ENCODE assay signal across 8 cellular contexts in the genomic region with DNA sequence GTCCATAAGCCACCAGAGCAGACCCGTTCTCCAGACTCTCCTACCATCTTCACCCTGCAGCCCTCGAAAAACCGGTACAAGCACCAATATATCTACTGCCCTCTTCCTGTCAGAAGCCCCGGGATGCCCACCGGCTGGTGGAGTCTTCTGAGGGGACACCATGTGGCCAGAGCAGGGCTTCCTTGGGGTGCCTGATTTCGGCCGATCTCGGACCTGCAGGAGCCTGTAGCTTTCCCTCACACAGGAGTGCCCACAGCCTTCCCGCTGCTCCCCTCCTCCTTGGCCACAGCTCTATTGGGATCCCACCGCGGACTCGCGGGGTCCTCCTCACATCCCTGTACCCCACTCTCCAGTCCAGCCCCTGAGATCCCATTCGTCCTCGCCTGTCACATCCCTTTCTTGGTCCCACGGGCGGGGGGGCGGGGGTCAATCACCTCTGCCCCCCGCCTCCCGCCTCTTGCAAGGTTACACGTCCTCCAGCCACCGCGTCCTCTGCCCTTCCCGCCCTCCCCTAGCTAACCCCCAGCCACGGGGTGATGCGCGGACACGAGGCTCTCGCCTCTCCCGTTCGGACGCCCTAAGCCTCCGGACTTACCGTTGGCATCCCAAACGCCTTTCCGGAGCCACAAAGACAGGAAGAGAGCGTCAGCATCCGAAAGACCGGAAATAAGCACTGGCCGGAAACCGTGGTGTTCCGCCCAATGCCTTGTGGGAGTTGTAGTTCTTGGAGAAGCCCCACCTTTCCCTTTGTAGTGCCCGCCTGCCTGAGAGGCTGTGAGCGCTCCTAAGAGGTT. TPM values are rescaled to one million over a fixed set of nuclear protein-coding genes. Genes with fewer than 3 reads are reported as not detected.
DNase-seq lines count a peak whose midpoint lies in the region; ATAC-seq, FAIRE-seq and TF ChIP-seq lines count a peak whose summit lies in the region.

Gene SSR2 (minus strand): TSS at position 659 of the 794 bp plus-strand sequence. CDS start 784 bp downstream, outside the sequence.

- peak within 1 kb of the TSS; percentile 60 for H3K27ac Mint-ChIP-seq in WTC11

- H2AFZ ChIP-seq in ACC112 (ENCODE audit: low read length, unreplicated experiment): peak within 1 kb of the TSS; percentile 98

- H3K79me2 ChIP-seq in ACC112 (ENCODE audit: control insufficient read depth, insufficient read depth, low read length, unreplicated experiment): peaks cover 20% of the 10 kb centered on the region

- peaks cover 33% of the 10 kb centered on the region for H3K36me3 Mint-ChIP-seq in WTC11

- H3K27me3 ChIP-seq in ACC112 (ENCODE audit: insufficient read depth, low read length): no peaks in the 10 kb centered on the region

- CTCF ChIA-PET in WTC11 (lab: Charles Lee): interaction anchor here (1.0 to 1.4 kb wide), 6 partner anchors 46 to 116 kb away, joined by 3 to 9 read pairs (median 3); no protein-coding TSS in a partner anchor

- FAIRE-seq in islet of Langerhans (lab: Jason Lieb, UNC): peak; percentile 79

- DNase-seq in NCI-H2227 (lab: John Stamatoyannopoulos, UW; ENCODE audit: unreplicated experiment) (peak; percentile 96), WTC11 (ENCODE audit: low spot score) (peak; percentile 91)
- DNase-seq in central memory CD4-positive, alpha-beta T cell: peak; percentile 83
- peak; percentile 72 to 86 (median 77) for DNase-seq in stimulated activated CD4-positive, alpha-beta T cell treated with anti-CD3 and anti-CD28 coated beads, Interleukin-12 subunit alpha, Interleukin-12 subunit beta, amount 100 ng/mL, for 48 hours (ENCODE audit: low read depth in 2 of 3, low spot score in 1 of 3)

- peaks cover 28% of the 10 kb centered on the region for H3K27me3 Mint-ChIP-seq in WTC11 (ENCODE audit: low read depth)

- ATAC-seq in GM18868 (IDR thresholded peaks at IDR 0.05; ENCODE audit: unreplicated experiment) (peak; percentile 98), HG03135 (IDR thresholded peaks at IDR 0.05; ENCODE audit: unreplicated experiment) (peak; percentile 94), WTC11 (peak; percentile 92)

- POLR2A ChIA-PET in WTC11 (lab: Charles Lee): interaction anchor here (1.0 kb wide), 1 partner anchor 12 kb away, joined by 4 read pairs; no protein-coding TSS in a partner anchor

- no peak for TF ChIP-seq CTCF in WTC11 (IDR thresholded peaks at IDR 0.05)

- peaks cover 10% of the 10 kb centered on the region for H3K36me3 ChIP-seq in ACC112 (ENCODE audit: insufficient read depth, low read length)

- H3K4me3 Mint-ChIP-seq in WTC11: peak within 1 kb of the TSS; percentile 85

- H3K4me1 Mint-ChIP-seq in WTC11: peaks cover 9% of the 10 kb centered on the region

- H3K4me3 ChIP-seq in ACC112 (ENCODE audit: low read depth, low read length): peak within 1 kb of the TSS; percentile 93

- peaks cover 4% of the 10 kb centered on the region for H3K4me1 ChIP-seq in ACC112 (ENCODE audit: control insufficient read depth, insufficient read depth, low read length, unreplicated experiment)

- H3K27ac ChIP-seq in ACC112 (ENCODE audit: low read depth, low read length): no peak within 1 kb of the TSS

- H3K9me3 Mint-ChIP-seq in WTC11: no peaks in the 10 kb centered on the region

TF ChIP-seq in WTC11, 78 proteins besides CTCF, POLR2A, EP300 and RAD21:
- TF ChIP-seq SP1 (CRISPR knock-in tag; conservative IDR thresholded peaks at IDR 0.05): peak; percentile 71
- no peak for TF ChIP-seq ZNF416 (CRISPR knock-in tag; IDR thresholded peaks at IDR 0.05)
- 0 out of 2 replicates have a peak, but pooled peaks have one; percentile 57 for TF ChIP-seq TEAD1 (CRISPR knock-in tag; IDR thresholded peaks at IDR 0.05)
- TF ChIP-seq, protein P1, sequence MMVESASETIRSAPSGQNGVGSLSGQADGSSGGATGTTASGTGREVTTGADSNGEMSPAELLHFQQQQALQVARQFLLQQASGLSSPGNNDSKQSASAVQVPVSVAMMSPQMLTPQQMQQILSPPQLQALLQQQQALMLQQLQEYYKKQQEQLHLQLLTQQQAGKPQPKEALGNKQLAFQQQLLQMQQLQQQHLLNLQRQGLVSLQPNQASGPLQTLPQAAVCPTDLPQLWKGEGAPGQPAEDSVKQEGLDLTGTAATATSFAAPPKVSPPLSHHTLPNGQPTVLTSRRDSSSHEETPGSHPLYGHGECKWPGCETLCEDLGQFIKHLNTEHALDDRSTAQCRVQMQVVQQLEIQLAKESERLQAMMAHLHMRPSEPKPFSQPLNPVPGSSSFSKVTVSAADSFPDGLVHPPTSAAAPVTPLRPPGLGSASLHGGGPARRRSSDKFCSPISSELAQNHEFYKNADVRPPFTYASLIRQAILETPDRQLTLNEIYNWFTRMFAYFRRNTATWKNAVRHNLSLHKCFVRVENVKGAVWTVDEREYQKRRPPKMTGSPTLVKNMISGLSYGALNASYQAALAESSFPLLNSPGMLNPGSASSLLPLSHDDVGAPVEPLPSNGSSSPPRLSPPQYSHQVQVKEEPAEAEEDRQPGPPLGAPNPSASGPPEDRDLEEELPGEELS (CRISPR knock-in tag; IDR thresholded peaks at IDR 0.05): peak; percentile 22; the same call in 1 of the 2 replicates
- peak; percentile 60; the same call in 1 of the 2 replicates for TF ChIP-seq GABPB1 (CRISPR knock-in tag; IDR thresholded peaks at IDR 0.05)

RNA-seq across cellular contexts. Expression of gene SSR2, which starts in this region (rescaled TPM):
- total RNA-seq in WTC11 (2021): 172 to 175 TPM (median 174 TPM) in 3 replicates
